ENCODE assay signal across 11 cellular contexts in genomic region chr16:27325736-27326135, GRCh38. TPM values are rescaled to one million over a fixed set of nuclear protein-coding genes. Genes with fewer than 3 reads are reported as not detected.
DNase-seq lines count a peak whose midpoint lies in the region; ATAC-seq and TF ChIP-seq lines count a peak whose summit lies in the region.
"Had no signal": no experiment of that assay in that cellular context is flagged by ENCODE, and none has a peak within 500 bp of the region (broad histone marks: within the 10 kb centered on the region; RNA-seq: fewer than 3 reads in every experiment).

No MANE protein-coding gene starts in this region.

- TF ChIP-seq CTCF in heart left ventricle (IDR thresholded peaks at IDR 0.05) (no peak), uterus (IDR thresholded peaks at IDR 0.05) (no peak)

- H3K27me3 ChIP-seq in heart left ventricle: no peaks in the 10 kb centered on the region
- no peaks in the 10 kb centered on the region for H3K27me3 ChIP-seq in muscle layer of duodenum (ENCODE audit: low read depth, low read length)
- no peaks in the 10 kb centered on the region for H3K27me3 ChIP-seq in uterus
- no peaks in the 10 kb centered on the region for H3K27me3 ChIP-seq in MG63

- no peak overlapping the region for H3K4me3 ChIP-seq in heart left ventricle
- peak overlapping the region in 1 of 2 donors; percentile 45 for H3K4me3 ChIP-seq in muscle layer of duodenum (ENCODE audit: low read depth in 1 of 2, low read length in 2 of 2)
- H3K4me3 ChIP-seq in uterus: no peak overlapping the region
- no peak overlapping the region for H3K4me3 ChIP-seq in MG63

- H3K36me3 ChIP-seq in heart left ventricle (peaks cover 0 to 18% (median 0%) of the 10 kb centered on the region in 9 donors), muscle layer of duodenum (ENCODE audit: control insufficient read depth in 1 of 2, insufficient read depth in 2 of 2, low read length in 2 of 2) (no peaks in the 10 kb centered on the region), uterus (no peaks in the 10 kb centered on the region), MG63 (peaks cover 22% of the 10 kb centered on the region; the same call in 1 of the 2 replicates)

- H3K27ac ChIP-seq in heart left ventricle (peak overlapping the region in 9 of 12 donors; percentile 78 to 98 (median 87)), caudate nucleus (ENCODE audit: low read depth, low read length) (peak overlapping the region; percentile 87), muscle layer of duodenum (ENCODE audit: low read length) (peak overlapping the region; percentile 94), uterus (peak overlapping the region; percentile 97 to 98)

- ATAC-seq in heart left ventricle (no peak), Right ventricle myocardium superior (ENCODE audit: poor library complexity) (no peak)

- no peaks in the 10 kb centered on the region for H3K9me3 ChIP-seq in heart left ventricle
- H3K9me3 ChIP-seq in muscle layer of duodenum (ENCODE audit: control insufficient read depth in 1 of 2, low read length in 2 of 2): no peaks in the 10 kb centered on the region
- no peaks in the 10 kb centered on the region for H3K9me3 ChIP-seq in uterus
- H3K9me3 ChIP-seq in MG63: peaks cover 5% of the 10 kb centered on the region; the same call in 1 of the 2 replicates

- peaks cover 0 to 92% (median 22%) of the 10 kb centered on the region in 12 donors for H3K4me1 ChIP-seq in heart left ventricle
- peaks cover 13 to 28% of the 10 kb centered on the region in 2 donors for H3K4me1 ChIP-seq in muscle layer of duodenum (ENCODE audit: control insufficient read depth in 1 of 2, insufficient read depth in 2 of 2, low read length in 2 of 2)
- H3K4me1 ChIP-seq in uterus: peaks cover 8 to 22% of the 10 kb centered on the region in 2 donors

- 70 to 83% (median 79%) methylated on average over 5 to 8 of the region's 8 CpGs for WGBS in heart left ventricle, 4 donors

- DNase-seq in heart left ventricle (no peak), Right ventricle myocardium superior (no peak), caudate nucleus (lab: John Stamatoyannopoulos, UW) (no peak), uterus (no peak), SHP77 treated with DMSO at 0.1 percent for 48 hours (lab: John Stamatoyannopoulos, UW) (no peak), MG63 (no peak), NCI-H524 (lab: John Stamatoyannopoulos, UW) (no peak)
- DNase-seq: central memory CD4-positive, alpha-beta T cell; NCI-H526 treated with DMSO at 0.1 percent for 48 hours; stimulated activated CD4-positive, alpha-beta T cell treated with anti-CD3 and anti-CD28 coated beads, Interleukin-12 subunit alpha, Interleukin-12 subunit beta, amount 100 ng/mL, for 4 hours had no signal

- no peak for TF ChIP-seq POLR2A in heart left ventricle (IDR thresholded peaks at IDR 0.05)
- no peak for TF ChIP-seq POLR2A in uterus (IDR thresholded peaks at IDR 0.05)

- intact Hi-C loops in heart left ventricle (cut with DNase I) (loop anchor here in 1 of 10 donors (2.0 kb wide), 1 partner anchor 83 kb away; no protein-coding TSS in a partner anchor), Right ventricle myocardium superior (cut with DNase I) (no loop called here), uterus (cut with DNase I; ENCODE audit: low total_unique reads) (loop anchor here (10.0 kb wide), 1 partner anchor 81 kb away; no protein-coding TSS in a partner anchor)

RNA-seq across cellular contexts. Expression of gene IL4R, which starts 12.0 kb away (rescaled TPM):
- 10 to 100 TPM in 4 of 9 donors, 1 to 10 TPM in 5; 6.7 to 47.4 (median 8.2) TPM for total RNA-seq in heart left ventricle
- polyA plus RNA-seq in heart left ventricle: 1 to 10 TPM; 5.8 to 9.9 TPM
- 8.2 TPM for total RNA-seq in Right ventricle myocardium superior
- 100 to 1,000 TPM in 1 of 4 donors, 10 to 100 TPM in 2, 1 to 10 TPM in 1; 9.4 to 137 (median 45.4) TPM for total RNA-seq in uterus
- 26.1 and 40.9 TPM in 2 replicates for total RNA-seq in MG63 (2014; rRNA removed; shearing (Covaris generic); ENCODE audit: low replicate concordance)

RNA-seq across cellular contexts. Expression of gene NSMCE1, which starts 57.2 kb away (rescaled TPM):
- total RNA-seq in heart left ventricle (10 to 100 TPM; 29.6 to 48.7 (median 36.8) TPM), Right ventricle myocardium superior (36.0 TPM), uterus (10 to 100 TPM in 3 of 4 donors, 1 to 10 TPM in 1; 3.2 to 43.6 (median 35.6) TPM)
- polyA plus RNA-seq in heart left ventricle: 10 to 100 TPM; 38.2 to 40.1 TPM
- total RNA-seq in MG63 (2014; rRNA removed; shearing (Covaris generic); ENCODE audit: low replicate concordance): 51.7 and 66.6 TPM in 2 replicates
